10 cellular contexts compared by ENCODE assay signal in the genomic region with DNA sequence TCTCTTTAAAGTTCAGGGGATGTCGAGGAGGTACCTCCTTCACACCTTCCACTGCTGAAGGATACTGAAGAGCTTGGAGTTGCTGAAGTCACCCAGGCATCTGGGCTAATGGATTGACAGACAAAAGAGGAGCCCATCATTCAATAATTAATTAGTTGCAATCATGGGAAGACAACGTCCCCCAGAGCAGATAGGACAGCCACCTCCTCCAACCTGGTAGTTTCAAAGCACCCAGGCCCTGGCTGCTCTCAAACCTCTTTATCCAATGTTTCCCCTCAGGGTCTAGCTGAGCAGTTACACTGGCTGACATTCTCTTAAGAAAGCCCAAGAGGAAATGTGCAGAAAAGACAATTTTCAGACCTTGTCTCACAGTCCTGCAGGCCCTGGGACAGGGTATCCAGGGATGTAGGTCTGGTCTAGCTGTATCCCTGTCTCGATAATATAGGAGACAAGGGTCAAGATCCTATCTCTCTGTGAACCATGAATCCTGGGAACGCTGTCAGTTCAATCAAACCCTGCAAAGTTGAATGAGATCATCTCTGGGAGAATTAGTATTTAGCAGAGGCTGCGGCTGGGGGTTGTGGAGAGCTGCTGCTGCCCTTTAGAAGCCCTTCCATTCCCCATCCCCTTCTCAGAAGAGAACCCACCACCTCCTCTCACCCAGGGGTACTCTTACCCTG. TPM values are rescaled to one million over a fixed set of nuclear protein-coding genes. Genes with fewer than 3 reads are reported as not detected.
A peak's percentile ranks its signal among the peaks of the same experiment; 100 is the strongest.
DNase-seq lines count a peak whose midpoint lies in the region; ATAC-seq lines count a peak whose summit lies in the region.
"Had no signal": no experiment of that assay in that cellular context is flagged by ENCODE, and none has a peak within 500 bp of the region (broad histone marks: within the 10 kb centered on the region; RNA-seq: fewer than 3 reads in every experiment).

No MANE protein-coding gene starts in this region.

- peaks cover 34% of the 10 kb centered on the region for H3K4me1 Mint-ChIP-seq in activated CD4-positive, alpha-beta T cell treated with anti-CD3 and anti-CD28 coated beads for 36 hours
- peaks cover 16% of the 10 kb centered on the region for H3K4me1 Mint-ChIP-seq in activated CD8-positive, alpha-beta T cell treated with anti-CD3 and anti-CD28 coated beads, Interleukin-2, amount 10 ng/mL, durations not matched to agents 7 days and 5 days (ENCODE audit: low read depth)
- H3K4me1 Mint-ChIP-seq in stimulated activated naive CD8-positive, alpha-beta T cell treated with anti-CD3 and anti-CD28 coated beads, Interleukin-15, amount 100 ng/mL, for 72 hours, result peaks cover 39% of the 10 kb centered on the region

- no peaks in the 10 kb centered on the region for H3K36me3 Mint-ChIP-seq in activated CD4-positive, alpha-beta T cell treated with anti-CD3 and anti-CD28 coated beads for 36 hours (ENCODE audit: low read depth)
- H3K36me3 Mint-ChIP-seq in activated CD8-positive, alpha-beta T cell treated with anti-CD3 and anti-CD28 coated beads, Interleukin-2, amount 10 ng/mL, durations not matched to agents 7 days and 5 days (ENCODE audit: low read depth), result no peaks in the 10 kb centered on the region

- intact Hi-C loops in activated CD4-positive, alpha-beta T cell treated with anti-CD3 and anti-CD28 coated beads for 36 hours (cut with DNase I, micrococcal nuclease), result no loop called here

- peaks cover 3% of the 10 kb centered on the region for H3K27me3 Mint-ChIP-seq in activated CD4-positive, alpha-beta T cell treated with anti-CD3 and anti-CD28 coated beads for 36 hours
- H3K27me3 Mint-ChIP-seq in activated CD8-positive, alpha-beta T cell treated with anti-CD3 and anti-CD28 coated beads, Interleukin-2, amount 10 ng/mL, durations not matched to agents 7 days and 5 days (ENCODE audit: low read depth), result peaks cover 18% of the 10 kb centered on the region
- peaks cover 9% of the 10 kb centered on the region for H3K27me3 Mint-ChIP-seq in stimulated activated naive CD8-positive, alpha-beta T cell treated with anti-CD3 and anti-CD28 coated beads, Interleukin-15, amount 100 ng/mL, for 72 hours

- POLR2A ChIA-PET in activated CD4-positive, alpha-beta T cell treated with anti-CD3 and anti-CD28 coated beads for 36 hours (lab: Charles Lee), result interaction anchor here (0.9 kb wide), 1 partner anchor 11 kb away, joined by 3 read pairs; no protein-coding TSS in a partner anchor
- POLR2A ChIA-PET in activated CD8-positive, alpha-beta T cell treated with anti-CD3 and anti-CD28 coated beads, Interleukin-2, amount 10 ng/mL, durations not matched to agents 7 days and 5 days (lab: Charles Lee), result no interaction called here

- no peak for ATAC-seq in activated CD4-positive, alpha-beta T cell treated with anti-CD3 and anti-CD28 coated beads for 36 hours
- no peak for ATAC-seq in activated CD8-positive, alpha-beta T cell treated with anti-CD3 and anti-CD28 coated beads, Interleukin-2, amount 10 ng/mL, durations not matched to agents 7 days and 5 days
- ATAC-seq in stimulated activated naive CD8-positive, alpha-beta T cell treated with anti-CD3 and anti-CD28 coated beads, Interleukin-15, amount 100 ng/mL, for 72 hours, result no peak
- ATAC-seq in HG02642 (IDR thresholded peaks at IDR 0.05; ENCODE audit: poor library complexity, unreplicated experiment) (no peak), HG03354 (IDR thresholded peaks at IDR 0.05; ENCODE audit: poor library complexity, severe bottlenecking, unreplicated experiment) (no peak)

- no peak overlapping the region for H3K27ac Mint-ChIP-seq in activated CD4-positive, alpha-beta T cell treated with anti-CD3 and anti-CD28 coated beads for 36 hours
- H3K27ac Mint-ChIP-seq in activated CD8-positive, alpha-beta T cell treated with anti-CD3 and anti-CD28 coated beads, Interleukin-2, amount 10 ng/mL, durations not matched to agents 7 days and 5 days, result no peak overlapping the region
- H3K27ac Mint-ChIP-seq in stimulated activated naive CD8-positive, alpha-beta T cell treated with anti-CD3 and anti-CD28 coated beads, Interleukin-15, amount 100 ng/mL, for 72 hours, result peak overlapping the region in 1 of 2 donors; percentile 42

- no peaks in the 10 kb centered on the region for H3K9me3 Mint-ChIP-seq in activated CD4-positive, alpha-beta T cell treated with anti-CD3 and anti-CD28 coated beads for 36 hours (ENCODE audit: low read depth)
- H3K9me3 Mint-ChIP-seq in activated CD8-positive, alpha-beta T cell treated with anti-CD3 and anti-CD28 coated beads, Interleukin-2, amount 10 ng/mL, durations not matched to agents 7 days and 5 days (ENCODE audit: insufficient read depth), result no peaks in the 10 kb centered on the region
- no peaks in the 10 kb centered on the region for H3K9me3 Mint-ChIP-seq in stimulated activated naive CD8-positive, alpha-beta T cell treated with anti-CD3 and anti-CD28 coated beads, Interleukin-15, amount 100 ng/mL, for 72 hours

- peak overlapping the region; percentile 65 for H3K4me3 Mint-ChIP-seq in activated CD4-positive, alpha-beta T cell treated with anti-CD3 and anti-CD28 coated beads for 36 hours
- peak overlapping the region; percentile 61 for H3K4me3 Mint-ChIP-seq in activated CD8-positive, alpha-beta T cell treated with anti-CD3 and anti-CD28 coated beads, Interleukin-2, amount 10 ng/mL, durations not matched to agents 7 days and 5 days
- H3K4me3 Mint-ChIP-seq in stimulated activated naive CD8-positive, alpha-beta T cell treated with anti-CD3 and anti-CD28 coated beads, Interleukin-15, amount 100 ng/mL, for 72 hours, result peak overlapping the region; percentile 71 to 72

- CTCF ChIA-PET in activated CD4-positive, alpha-beta T cell treated with anti-CD3 and anti-CD28 coated beads for 36 hours (lab: Charles Lee), result interaction anchor here (0.5 to 1.6 kb wide), 5 partner anchors 25 to 1298 kb away, joined by 3 to 6 read pairs (median 3); no protein-coding TSS in a partner anchor
- CTCF ChIA-PET in activated CD8-positive, alpha-beta T cell treated with anti-CD3 and anti-CD28 coated beads, Interleukin-2, amount 10 ng/mL, durations not matched to agents 7 days and 5 days (lab: Charles Lee), result interaction anchor here (2.1 to 3.9 kb wide), 3 partner anchors 10 to 35 kb away, joined by 7 to 17 read pairs (median 9); no protein-coding TSS in a partner anchor

- DNase-seq in activated CD4-positive, alpha-beta T cell treated with anti-CD3 and anti-CD28 coated beads for 36 hours, result no peak
- DNase-seq in activated CD4-positive, alpha-beta T cell treated with anti-CD3 and anti-CD28 coated beads, Interleukin-2, amount 50 U/mL, for 4 hours, result no peak
- DNase-seq in activated CD8-positive, alpha-beta T cell treated with anti-CD3 and anti-CD28 coated beads, Interleukin-2, amount 10 ng/mL, durations not matched to agents 7 days and 5 days, result no peak
- peak; percentile 56 for DNase-seq in islet precursor cell
- DNase-seq in stimulated activated naive CD8-positive, alpha-beta T cell treated with anti-CD3 and anti-CD28 coated beads, Interleukin-15, amount 100 ng/mL, for 72 hours, result no peak
- no peak for DNase-seq in EL
- DNase-seq: T-helper 9 cell had no signal

RNA-seq across cellular contexts. Expression of a gene that starts 1.0 kb away (rescaled TPM):
- total RNA-seq in activated CD4-positive, alpha-beta T cell treated with anti-CD3 and anti-CD28 coated beads for 36 hours, result under 1 TPM; 0.69 to 0.91 TPM
- under 1 TPM; 0.31 to 0.84 TPM for total RNA-seq in activated CD8-positive, alpha-beta T cell treated with anti-CD3 and anti-CD28 coated beads, Interleukin-2, amount 10 ng/mL, durations not matched to agents 7 days and 5 days

RNA-seq across cellular contexts. Expression of a gene that starts 58.6 kb away (rescaled TPM):
- not detected for total RNA-seq in activated CD4-positive, alpha-beta T cell treated with anti-CD3 and anti-CD28 coated beads for 36 hours
- not detected for total RNA-seq in activated CD8-positive, alpha-beta T cell treated with anti-CD3 and anti-CD28 coated beads, Interleukin-2, amount 10 ng/mL, durations not matched to agents 7 days and 5 days
- total RNA-seq: skeletal muscle tissue had no signal
